ENCODE assay signal across 14 cellular contexts in the genomic region with DNA sequence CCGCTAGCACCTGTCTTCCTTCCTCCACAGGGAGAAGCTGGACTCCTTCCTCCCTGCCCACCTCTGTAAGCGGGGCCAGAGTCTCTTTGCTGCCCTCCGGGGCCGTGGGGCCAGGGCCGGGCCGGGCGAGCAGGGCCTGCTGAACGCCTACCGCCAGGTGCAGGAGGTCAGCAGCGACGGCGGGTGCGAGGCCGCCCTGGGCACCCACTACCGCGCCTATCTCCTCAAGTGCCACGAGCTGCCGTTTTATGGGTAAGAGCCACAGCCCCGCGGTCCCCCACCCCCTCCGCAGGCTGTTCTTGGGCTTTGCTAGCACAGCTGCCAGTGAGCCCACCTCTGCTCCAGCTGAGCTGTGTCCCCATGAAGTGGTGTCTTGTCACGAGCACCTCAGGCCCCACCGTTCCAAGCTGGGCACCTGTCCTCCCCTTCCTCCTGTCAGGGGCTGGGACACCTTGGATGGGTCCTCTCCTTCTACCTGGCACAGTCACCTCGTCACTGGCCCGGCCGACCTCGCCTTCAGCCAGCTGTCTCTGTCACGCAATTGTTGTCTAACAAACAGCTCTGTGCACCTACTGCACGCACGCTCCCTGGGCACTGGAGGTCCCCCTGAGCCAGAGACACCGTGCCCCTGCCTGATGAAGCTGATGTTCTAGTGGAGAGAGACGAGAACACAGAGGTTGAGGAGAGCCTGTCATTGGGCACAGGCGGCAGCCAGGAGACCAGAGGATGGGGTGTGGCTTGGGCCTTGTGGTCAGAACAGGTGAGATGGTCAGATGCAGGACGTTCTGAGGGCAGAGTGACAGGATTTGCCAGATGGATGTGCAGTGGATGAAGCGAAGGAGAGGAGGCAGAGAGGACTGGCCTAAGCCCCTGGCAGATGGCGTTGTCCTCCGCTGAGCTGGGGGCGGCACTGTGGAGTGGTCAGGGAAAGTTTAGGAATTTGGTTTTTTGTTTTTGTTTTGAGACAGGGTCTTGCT. TPM values are rescaled to one million over a fixed set of nuclear protein-coding genes. Genes with fewer than 3 reads are reported as not detected.
A peak's percentile ranks its signal among the peaks of the same experiment; 100 is the strongest.
DNase-seq lines count a peak whose midpoint lies in the region; TF ChIP-seq lines count a peak whose summit lies in the region.
"Had no signal": no experiment of that assay in that cellular context is flagged by ENCODE, and none has a peak within 500 bp of the region (broad histone marks: within the 10 kb centered on the region; RNA-seq: fewer than 3 reads in every experiment).

No MANE protein-coding gene starts in this region.

- no peak overlapping the region for H3K27ac Mint-ChIP-seq in glutamatergic neuron (ENCODE audit: unreplicated experiment)
- H3K27ac Mint-ChIP-seq: activated naive CD8-positive, alpha-beta T cell treated with anti-CD3 and anti-CD28 coated beads, Interleukin-2, amount 10 ng/mL, durations not matched to agents 7 days and 5 days; activated T-cell treated with anti-CD3 and anti-CD28 coated beads, Interleukin-2, amount 50 U/mL, for 72 hours had no signal

- peaks cover 3% of the 10 kb centered on the region for H3K27me3 Mint-ChIP-seq in glutamatergic neuron (ENCODE audit: unreplicated experiment)
- H3K27me3 Mint-ChIP-seq: activated naive CD8-positive, alpha-beta T cell treated with anti-CD3 and anti-CD28 coated beads, Interleukin-2, amount 10 ng/mL, durations not matched to agents 7 days and 5 days had no signal

- DNase-seq in NCI-H524 (lab: John Stamatoyannopoulos, UW) (peak; percentile 51 to 66), NCI-H524 treated with DMSO at 0.1 percent for 48 hours (lab: John Stamatoyannopoulos, UW) (no peak), glutamatergic neuron (no peak), hippocampal formation (lab: John Stamatoyannopoulos, UW) (no peak)
- DNase-seq: activated CD4-positive, alpha-beta T cell treated with anti-CD3 and anti-CD28 coated beads, Interleukin-2, amount 50 U/mL, for 4 hours; activated naive CD8-positive, alpha-beta T cell treated with anti-CD3 and anti-CD28 coated beads, Interleukin-2, amount 10 ng/mL, durations not matched to agents 7 days and 5 days; activated T-cell treated with anti-CD3 and anti-CD28 coated beads, Interleukin-2, amount 50 U/mL, for 72 hours; BE2C; brain microvascular endothelial cell; NCI-H187; NCI-H345; nucleus accumbens; right cardiac atrium; stimulated activated naive CD4-positive, alpha-beta T cell treated with Interleukin-2 at 50 U/mL for 16 hours had no signal

- TF ChIP-seq CTCF in glutamatergic neuron (IDR thresholded peaks at IDR 0.05; ENCODE audit: partially characterized antibody, unreplicated experiment): no peak

- H3K9me3 Mint-ChIP-seq in glutamatergic neuron (ENCODE audit: unreplicated experiment): peaks cover 11% of the 10 kb centered on the region
- H3K9me3 Mint-ChIP-seq: activated naive CD8-positive, alpha-beta T cell treated with anti-CD3 and anti-CD28 coated beads, Interleukin-2, amount 10 ng/mL, durations not matched to agents 7 days and 5 days; activated T-cell treated with anti-CD3 and anti-CD28 coated beads, Interleukin-2, amount 50 U/mL, for 72 hours had no signal

- H3K36me3 Mint-ChIP-seq in glutamatergic neuron (ENCODE audit: unreplicated experiment): no peaks in the 10 kb centered on the region

- H3K4me3 Mint-ChIP-seq in glutamatergic neuron (ENCODE audit: unreplicated experiment): peak overlapping the region; percentile 64
- H3K4me3 Mint-ChIP-seq: activated naive CD8-positive, alpha-beta T cell treated with anti-CD3 and anti-CD28 coated beads, Interleukin-2, amount 10 ng/mL, durations not matched to agents 7 days and 5 days; activated T-cell treated with anti-CD3 and anti-CD28 coated beads, Interleukin-2, amount 50 U/mL, for 72 hours had no signal

- no peaks in the 10 kb centered on the region for H3K4me1 Mint-ChIP-seq in glutamatergic neuron (ENCODE audit: low read depth, unreplicated experiment)

RNA-seq across cellular contexts. Expression of a gene that starts 10.6 kb away (rescaled TPM):
- 11.1 TPM for total RNA-seq in glutamatergic neuron (ENCODE audit: unreplicated experiment)

RNA-seq across cellular contexts. Expression of a gene that starts 14.6 kb away (rescaled TPM):
- total RNA-seq in glutamatergic neuron (ENCODE audit: unreplicated experiment): 0.25 TPM

RNA-seq across cellular contexts. Expression of a gene that starts 25.5 kb away (rescaled TPM):
- 107 TPM for total RNA-seq in glutamatergic neuron (ENCODE audit: unreplicated experiment)

RNA-seq across cellular contexts. Expression of a gene that starts 42.5 kb away (rescaled TPM):
- 3.8 TPM for total RNA-seq in glutamatergic neuron (ENCODE audit: unreplicated experiment)

Comparison
In these comparisons a context has a peak if more than half of its experiments do, and no peak if none do; other contexts are left out.
1. DNase-seq: peak in NCI-H524 (2 of 2); none in NCI-H524 treated with DMSO at 0.1 percent for 48 hours (single experiment), glutamatergic neuron (single experiment) and hippocampal formation (0 of 2).